24 cellular contexts compared by ENCODE assay signal in the genomic region with DNA sequence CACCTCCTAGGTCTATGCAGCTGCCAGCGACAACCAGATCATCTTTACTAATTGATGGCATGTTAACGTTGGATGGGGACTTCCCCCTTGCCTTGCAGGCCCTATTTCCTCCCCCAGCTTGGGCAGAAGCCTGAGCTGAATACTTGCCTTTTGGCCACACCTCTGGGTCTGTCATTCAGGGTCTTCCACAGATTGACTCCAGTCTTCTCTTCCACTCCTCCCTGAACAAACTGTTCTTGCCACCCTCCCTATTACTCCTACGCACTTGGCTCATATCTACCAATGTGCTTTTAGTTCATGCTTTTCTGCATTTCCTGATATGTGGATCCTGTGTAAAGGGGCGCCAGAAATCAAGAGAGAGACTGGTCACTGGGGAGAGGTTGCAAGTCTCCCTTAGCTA.
"Had no signal": no experiment of that assay in that cellular context is flagged by ENCODE, and none has a peak within 500 bp of the region (broad histone marks: within the 10 kb centered on the region; RNA-seq: fewer than 3 reads in every experiment).

No MANE protein-coding gene starts in this region.

- H3K36me3 Mint-ChIP-seq: natural killer cell had no signal

- H3K36me3 ChIP-seq: neutrophil had no signal

- H3K27ac ChIP-seq: colonic mucosa, lower lobe of right lung, neutrophil, right atrium auricular region, suprapubic skin, tibial artery had no signal

- H3K27me3 Mint-ChIP-seq: dendritic cell treated with granulocyte-macrophage colony-stimulating factor and Interleukin-4, amounts not matched to agents 40 ng/mL and 50 ng/mL, for 4 days; stimulated activated naive CD8-positive, alpha-beta T cell treated with anti-CD3 and anti-CD28 coated beads, Interleukin-15, amount 100 ng/mL, for 72 hours; type B pancreatic cell had no signal

- H3K9me3 ChIP-seq: colonic mucosa, lower lobe of right lung, neutrophil, prostate gland, right atrium auricular region, suprapubic skin, tibial artery had no signal

- H3K27me3 ChIP-seq: colonic mucosa, neutrophil, right atrium auricular region, suprapubic skin, tibial artery had no signal

- H3K4me3 Mint-ChIP-seq: dendritic cell treated with granulocyte-macrophage colony-stimulating factor and Interleukin-4, amounts not matched to agents 40 ng/mL and 50 ng/mL, for 4 days; natural killer cell; stimulated activated naive CD8-positive, alpha-beta T cell treated with anti-CD3 and anti-CD28 coated beads, Interleukin-15, amount 100 ng/mL, for 72 hours; type B pancreatic cell had no signal

- H3K4me2 ChIP-seq: smooth muscle cell had no signal

- DNase-seq: colonic mucosa; effector CD8-positive, alpha-beta T cell; erythroblast; hypothalamus; left ventricle myocardium superior; lower lobe of right lung; natural killer cell; stimulated activated CD4-positive, alpha-beta T cell treated with anti-CD3 and anti-CD28 coated beads, Interleukin-12 subunit alpha, Interleukin-12 subunit beta, amount 100 ng/mL, for 4 hours; stimulated activated CD4-positive, alpha-beta T cell treated with anti-CD3 and anti-CD28 coated beads, Interleukin-1b, Interleukin-23, amount 100 ng/mL, for 48 hours; stimulated activated CD4-positive, alpha-beta T cell treated with anti-CD3 and anti-CD28 coated beads, Interleukin-4, amount 100 ng/mL, for 1 hour; stimulated activated CD8-positive, alpha-beta memory T cell treated with anti-CD3 and anti-CD28 coated beads, Interleukin-4, amount 100 ng/mL, for 48 hours; stimulated activated naive CD4-positive, alpha-beta T cell; stimulated activated naive CD8-positive, alpha-beta T cell treated with anti-CD3 and anti-CD28 coated beads, Interleukin-15, amount 100 ng/mL, for 72 hours; tibial artery had no signal

- H3K4me1 Mint-ChIP-seq: natural killer cell; stimulated activated naive CD8-positive, alpha-beta T cell treated with anti-CD3 and anti-CD28 coated beads, Interleukin-15, amount 100 ng/mL, for 72 hours had no signal

- H3K4me3 ChIP-seq: colonic mucosa, lower lobe of right lung, prostate gland, right atrium auricular region, smooth muscle cell, suprapubic skin, tibial artery had no signal

- H3K4me1 ChIP-seq: colonic mucosa, lower lobe of right lung, right atrium auricular region, suprapubic skin, tibial artery had no signal

- ATAC-seq: left ventricle myocardium superior; lower lobe of right lung; natural killer cell; sciatic nerve; stimulated activated naive CD8-positive, alpha-beta T cell treated with anti-CD3 and anti-CD28 coated beads, Interleukin-15, amount 100 ng/mL, for 72 hours had no signal

- H3K9me3 Mint-ChIP-seq: dendritic cell treated with granulocyte-macrophage colony-stimulating factor and Interleukin-4, amounts not matched to agents 40 ng/mL and 50 ng/mL, for 4 days; natural killer cell; stimulated activated naive CD8-positive, alpha-beta T cell treated with anti-CD3 and anti-CD28 coated beads, Interleukin-15, amount 100 ng/mL, for 72 hours; type B pancreatic cell had no signal

- H3K27ac Mint-ChIP-seq: dendritic cell treated with granulocyte-macrophage colony-stimulating factor and Interleukin-4, amounts not matched to agents 40 ng/mL and 50 ng/mL, for 4 days; natural killer cell; stimulated activated naive CD8-positive, alpha-beta T cell treated with anti-CD3 and anti-CD28 coated beads, Interleukin-15, amount 100 ng/mL, for 72 hours; type B pancreatic cell had no signal

- FAIRE-seq: frontal cortex, keratinocyte had no signal
